In the genomic region with DNA sequence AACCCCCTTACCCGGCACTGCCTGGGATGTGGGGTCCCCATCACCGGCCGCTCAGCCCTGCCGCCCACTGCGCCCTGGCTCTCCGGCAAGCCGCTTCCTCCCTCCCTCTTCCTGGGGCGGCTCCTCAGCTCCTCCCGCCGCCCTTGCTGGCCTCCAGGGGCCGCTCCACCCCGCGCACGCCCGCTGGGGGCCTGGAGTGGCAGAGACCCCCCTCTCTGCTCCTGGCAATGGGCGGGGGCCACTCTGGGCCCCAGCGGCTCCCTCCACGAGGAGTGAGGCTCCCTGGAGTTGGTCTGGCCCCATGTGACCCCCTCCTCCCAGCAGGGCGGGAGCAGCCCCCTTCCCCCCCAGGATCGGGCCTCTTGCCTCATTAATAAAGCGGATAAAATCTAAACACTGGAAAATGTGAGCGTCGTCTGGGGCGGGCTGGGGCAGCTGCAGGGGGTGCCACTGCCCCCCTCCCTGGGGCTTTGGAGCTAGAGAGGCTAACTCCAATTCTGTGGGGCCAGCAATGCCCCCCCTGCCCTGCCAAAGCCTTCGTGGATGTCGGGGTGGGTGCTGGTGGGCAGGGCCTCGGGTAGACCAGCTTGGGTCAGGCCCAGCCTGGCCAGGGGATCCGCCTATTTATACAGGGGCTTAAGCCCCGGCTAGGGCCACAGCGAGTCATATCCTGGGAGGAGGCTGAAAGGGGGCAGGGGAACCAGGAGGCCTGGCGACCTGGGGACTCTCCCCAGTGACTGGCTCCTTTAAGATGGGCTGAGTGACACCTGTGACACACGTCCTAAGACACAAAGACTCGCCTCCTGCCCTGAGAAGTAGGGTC, we compare ENCODE assay signal across 1 cellular context.
A peak's percentile ranks its signal among the peaks of the same experiment; 100 is the strongest.
TF ChIP-seq lines count a peak whose summit lies in the region.

A gene with protein sequence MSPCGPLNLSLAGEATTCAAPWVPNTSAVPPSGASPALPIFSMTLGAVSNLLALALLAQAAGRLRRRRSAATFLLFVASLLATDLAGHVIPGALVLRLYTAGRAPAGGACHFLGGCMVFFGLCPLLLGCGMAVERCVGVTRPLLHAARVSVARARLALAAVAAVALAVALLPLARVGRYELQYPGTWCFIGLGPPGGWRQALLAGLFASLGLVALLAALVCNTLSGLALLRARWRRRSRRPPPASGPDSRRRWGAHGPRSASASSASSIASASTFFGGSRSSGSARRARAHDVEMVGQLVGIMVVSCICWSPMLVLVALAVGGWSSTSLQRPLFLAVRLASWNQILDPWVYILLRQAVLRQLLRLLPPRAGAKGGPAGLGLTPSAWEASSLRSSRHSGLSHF (minus strand): TSS at position 104 of the 823 bp plus-strand sequence. CDS start 1,034 bp downstream, outside the sequence.

TF ChIP-seq in HEK293, 187 proteins besides CTCF, POLR2A, EP300 and RAD21 (continued from another document):
- TF ChIP-seq, protein P1, sequence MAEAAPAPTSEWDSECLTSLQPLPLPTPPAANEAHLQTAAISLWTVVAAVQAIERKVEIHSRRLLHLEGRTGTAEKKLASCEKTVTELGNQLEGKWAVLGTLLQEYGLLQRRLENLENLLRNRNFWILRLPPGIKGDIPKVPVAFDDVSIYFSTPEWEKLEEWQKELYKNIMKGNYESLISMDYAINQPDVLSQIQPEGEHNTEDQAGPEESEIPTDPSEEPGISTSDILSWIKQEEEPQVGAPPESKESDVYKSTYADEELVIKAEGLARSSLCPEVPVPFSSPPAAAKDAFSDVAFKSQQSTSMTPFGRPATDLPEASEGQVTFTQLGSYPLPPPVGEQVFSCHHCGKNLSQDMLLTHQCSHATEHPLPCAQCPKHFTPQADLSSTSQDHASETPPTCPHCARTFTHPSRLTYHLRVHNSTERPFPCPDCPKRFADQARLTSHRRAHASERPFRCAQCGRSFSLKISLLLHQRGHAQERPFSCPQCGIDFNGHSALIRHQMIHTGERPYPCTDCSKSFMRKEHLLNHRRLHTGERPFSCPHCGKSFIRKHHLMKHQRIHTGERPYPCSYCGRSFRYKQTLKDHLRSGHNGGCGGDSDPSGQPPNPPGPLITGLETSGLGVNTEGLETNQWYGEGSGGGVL (tag by site-specific recombination; IDR thresholded peaks at IDR 0.05) = peak; percentile 93
- TF ChIP-seq ZBTB21 (tag by site-specific recombination; IDR thresholded peaks at IDR 0.05) = no peak
- peak; percentile 50 for TF ChIP-seq ZNF335 (tag by site-specific recombination; conservative IDR thresholded peaks at IDR 0.05)
- no peak for TF ChIP-seq ZNF658 (tag by site-specific recombination; IDR thresholded peaks at IDR 0.05)
- TF ChIP-seq ZXDB (tag by site-specific recombination; IDR thresholded peaks at IDR 0.05) = peak; percentile 85
- TF ChIP-seq, protein P2, sequence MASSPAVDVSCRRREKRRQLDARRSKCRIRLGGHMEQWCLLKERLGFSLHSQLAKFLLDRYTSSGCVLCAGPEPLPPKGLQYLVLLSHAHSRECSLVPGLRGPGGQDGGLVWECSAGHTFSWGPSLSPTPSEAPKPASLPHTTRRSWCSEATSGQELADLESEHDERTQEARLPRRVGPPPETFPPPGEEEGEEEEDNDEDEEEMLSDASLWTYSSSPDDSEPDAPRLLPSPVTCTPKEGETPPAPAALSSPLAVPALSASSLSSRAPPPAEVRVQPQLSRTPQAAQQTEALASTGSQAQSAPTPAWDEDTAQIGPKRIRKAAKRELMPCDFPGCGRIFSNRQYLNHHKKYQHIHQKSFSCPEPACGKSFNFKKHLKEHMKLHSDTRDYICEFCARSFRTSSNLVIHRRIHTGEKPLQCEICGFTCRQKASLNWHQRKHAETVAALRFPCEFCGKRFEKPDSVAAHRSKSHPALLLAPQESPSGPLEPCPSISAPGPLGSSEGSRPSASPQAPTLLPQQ (tag by site-specific recombination; IDR thresholded peaks at IDR 0.05) = 0 out of 2 replicates have a peak, but pooled peaks have one; percentile 33
TF ChIP-seq in HEK293: peak in this region for 16.
